1 cellular context compared by ENCODE assay signal in the genomic region with DNA sequence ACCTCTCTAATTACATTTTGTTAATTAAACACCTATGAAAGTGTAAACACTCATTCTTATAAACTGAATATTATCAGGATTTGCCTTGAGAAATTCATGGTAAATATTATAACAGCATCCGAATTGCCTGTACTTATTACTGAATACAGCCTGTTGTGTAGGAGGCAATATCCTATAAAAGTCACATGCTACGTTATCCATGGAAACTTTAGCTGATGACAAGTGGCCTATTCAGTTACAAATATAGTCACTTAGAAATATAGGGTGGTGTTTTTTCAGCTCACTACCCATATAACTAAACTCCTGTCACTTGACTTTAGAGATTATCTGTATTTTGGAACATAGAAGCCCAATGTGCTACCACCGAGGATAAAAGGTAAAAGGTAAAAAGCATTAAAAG.
TF ChIP-seq lines count a peak whose summit lies in the region.

No MANE protein-coding gene starts in this region.

TF ChIP-seq in HEK293, 187 proteins besides CTCF, POLR2A, EP300 and RAD21:
- 0 out of 2 replicates have a peak, but pooled peaks have one; percentile 6 for TF ChIP-seq PRDM6 (tag by site-specific recombination; IDR thresholded peaks at IDR 0.05)
- TF ChIP-seq ZNF404 (tag by site-specific recombination; IDR thresholded peaks at IDR 0.05) = no peak
